8 cellular contexts compared by ENCODE assay signal in genomic region chr2:67397143-67397986, GRCh38. TPM values are rescaled to one million over a fixed set of nuclear protein-coding genes. Genes with fewer than 3 reads are reported as not detected.
DNase-seq lines count a peak whose midpoint lies in the region; ATAC-seq and TF ChIP-seq lines count a peak whose summit lies in the region.

ETAA1 (plus strand) TSS chr2:67397333; CDS start chr2:67397449, 116 bp downstream.

- no peaks in the 10 kb centered on the region for H3K9me3 ChIP-seq in fibroblast of lung (ENCODE audit: control insufficient read depth, insufficient read depth, low read depth, low read length)
- H3K9me3 ChIP-seq in naive thymus-derived CD4-positive, alpha-beta T cell (ENCODE audit: control insufficient read depth in 2 of 3, low read length in 3 of 3), result no peaks in the 10 kb centered on the region

- peak within 1 kb of the TSS; percentile 93 for H3K4me2 ChIP-seq in fibroblast of lung (ENCODE audit: extremely low read depth, insufficient read depth, low read length)

- H3K79me2 ChIP-seq in fibroblast of lung (ENCODE audit: control insufficient read depth, insufficient read depth, low read length), result peaks cover 15% of the 10 kb centered on the region

- H3K36me3 ChIP-seq in fibroblast of lung (ENCODE audit: control insufficient read depth, insufficient read depth, low read length), result no peaks in the 10 kb centered on the region
- H3K36me3 ChIP-seq in naive thymus-derived CD4-positive, alpha-beta T cell (ENCODE audit: control insufficient read depth in 2 of 3, insufficient read depth in 3 of 3, low read length in 3 of 3), result peaks cover 0 to 6% (median 0%) of the 10 kb centered on the region in 3 experiments

- peak within 1 kb of the TSS; percentile 98 for H3K9ac ChIP-seq in fibroblast of lung (ENCODE audit: insufficient read depth, low read length)

- peak within 1 kb of the TSS; percentile 94 for H3K4me3 Mint-ChIP-seq in activated T-helper 2 cell treated with anti-CD3 and anti-CD28 coated beads, Interferon-gamma antibody, Interleukin-2, Interleukin-4, amounts not matched to agents 10 μg/mL and 5 μg/mL and 100 μg/mL, durations not matched to agents 14 hours and 24 hours and 36 hours (ENCODE audit: low read depth)
- H3K4me3 Mint-ChIP-seq in naive thymus-derived CD4-positive, alpha-beta T cell, result peak within 1 kb of the TSS; percentile 92 to 99 (median 97)
- H3K4me3 Mint-ChIP-seq in stimulated activated naive B cell treated with anti-CD40 and anti-IgM and Interleukin-4, amounts not matched to agents 10 μg/mL and 1 μg/mL and 100 μg/mL, for 72 hours, result peak within 1 kb of the TSS; percentile 96 to 97

- H3K4me1 ChIP-seq in fibroblast of lung (ENCODE audit: control insufficient read depth, extremely low read depth, insufficient read depth, low read length), result peaks cover 19% of the 10 kb centered on the region
- H3K4me1 ChIP-seq in naive thymus-derived CD4-positive, alpha-beta T cell (ENCODE audit: control insufficient read depth in 2 of 2, insufficient read depth in 2 of 2, low read length in 2 of 2), result no peaks in the 10 kb centered on the region

- H3K27me3 Mint-ChIP-seq in activated T-helper 2 cell treated with anti-CD3 and anti-CD28 coated beads, Interferon-gamma antibody, Interleukin-2, Interleukin-4, amounts not matched to agents 10 μg/mL and 5 μg/mL and 100 μg/mL, durations not matched to agents 14 hours and 24 hours and 36 hours (ENCODE audit: low read depth), result no peaks in the 10 kb centered on the region
- no peaks in the 10 kb centered on the region for H3K27me3 Mint-ChIP-seq in naive thymus-derived CD4-positive, alpha-beta T cell
- no peaks in the 10 kb centered on the region for H3K27me3 Mint-ChIP-seq in stimulated activated naive B cell treated with anti-CD40 and anti-IgM and Interleukin-4, amounts not matched to agents 10 μg/mL and 1 μg/mL and 100 μg/mL, for 72 hours

- H3K9me3 Mint-ChIP-seq in activated T-helper 2 cell treated with anti-CD3 and anti-CD28 coated beads, Interferon-gamma antibody, Interleukin-2, Interleukin-4, amounts not matched to agents 10 μg/mL and 5 μg/mL and 100 μg/mL, durations not matched to agents 14 hours and 24 hours and 36 hours, result no peaks in the 10 kb centered on the region
- H3K9me3 Mint-ChIP-seq in naive thymus-derived CD4-positive, alpha-beta T cell, result peaks cover 0 to 3% (median 0%) of the 10 kb centered on the region in 11 donors
- no peaks in the 10 kb centered on the region for H3K9me3 Mint-ChIP-seq in stimulated activated naive B cell treated with anti-CD40 and anti-IgM and Interleukin-4, amounts not matched to agents 10 μg/mL and 1 μg/mL and 100 μg/mL, for 72 hours

- peak within 1 kb of the TSS; percentile 94 for H3K27ac ChIP-seq in fibroblast of lung (ENCODE audit: insufficient read depth, low read length)
- peak within 1 kb of the TSS; percentile 87 for H3K27ac ChIP-seq in naive thymus-derived CD4-positive, alpha-beta T cell (ENCODE audit: low read depth, low read length)

- H3K4me3 ChIP-seq in fibroblast of lung (replicated peaks in 1 of 4; ENCODE audit: control extremely low read depth in 1 of 4, insufficient read depth in 1 of 4, low read depth in 3 of 4, low read length in 4 of 4), result peak within 1 kb of the TSS; percentile 79 to 96 (median 84)
- H3K4me3 ChIP-seq in naive thymus-derived CD4-positive, alpha-beta T cell (ENCODE audit: low read length), result peak within 1 kb of the TSS; percentile 98

- peak; percentile 100 for ATAC-seq in GM21825 (IDR thresholded peaks at IDR 0.05; ENCODE audit: unreplicated experiment)
- peak; percentile 99 for ATAC-seq in naive thymus-derived CD4-positive, alpha-beta T cell
- peak; percentile 100 for ATAC-seq in stimulated activated naive B cell treated with anti-CD40 and anti-IgM and Interleukin-4, amounts not matched to agents 10 μg/mL and 1 μg/mL and 100 μg/mL, for 72 hours (replicated peaks)

- intact Hi-C loops in activated T-helper 2 cell treated with anti-CD3 and anti-CD28 coated beads, Interferon-gamma antibody, Interleukin-2, Interleukin-4, amounts not matched to agents 10 μg/mL and 5 μg/mL and 100 μg/mL, durations not matched to agents 14 hours and 24 hours and 36 hours (cut with micrococcal nuclease), result loop anchor here (5.0 kb wide), 2 partner anchors 665 to 1375 kb away; partner anchors contain the start of gene C1D
- intact Hi-C loops in naive thymus-derived CD4-positive, alpha-beta T cell (cut with micrococcal nuclease), result loop anchor here (1.0 to 10.0 kb wide), 7 partner anchors 665 to 1963 kb away; partner anchors contain the start of genes C1D (in 2 of the 2), APLF (in 1 of the 2), FBXO48 (in 1 of the 2) and PNO1 (in 1 of the 2)

- CTCF ChIA-PET in naive thymus-derived CD4-positive, alpha-beta T cell (lab: Charles Lee), result no interaction called here

- peak within 1 kb of the TSS; percentile 98 for H3K27ac Mint-ChIP-seq in activated T-helper 2 cell treated with anti-CD3 and anti-CD28 coated beads, Interferon-gamma antibody, Interleukin-2, Interleukin-4, amounts not matched to agents 10 μg/mL and 5 μg/mL and 100 μg/mL, durations not matched to agents 14 hours and 24 hours and 36 hours
- peak within 1 kb of the TSS; percentile 97 to 99 (median 98) for H3K27ac Mint-ChIP-seq in naive thymus-derived CD4-positive, alpha-beta T cell
- H3K27ac Mint-ChIP-seq in stimulated activated naive B cell treated with anti-CD40 and anti-IgM and Interleukin-4, amounts not matched to agents 10 μg/mL and 1 μg/mL and 100 μg/mL, for 72 hours, result peak within 1 kb of the TSS; percentile 98

- no peaks in the 10 kb centered on the region for H4K20me1 ChIP-seq in fibroblast of lung (ENCODE audit: control insufficient read depth, extremely low read depth, insufficient read depth, low read length)

- H3K4me1 Mint-ChIP-seq in activated T-helper 2 cell treated with anti-CD3 and anti-CD28 coated beads, Interferon-gamma antibody, Interleukin-2, Interleukin-4, amounts not matched to agents 10 μg/mL and 5 μg/mL and 100 μg/mL, durations not matched to agents 14 hours and 24 hours and 36 hours (ENCODE audit: low read depth), result peaks cover 11% of the 10 kb centered on the region
- H3K4me1 Mint-ChIP-seq in naive thymus-derived CD4-positive, alpha-beta T cell, result peaks cover 9 to 26% (median 18%) of the 10 kb centered on the region in 7 donors
- H3K4me1 Mint-ChIP-seq in stimulated activated naive B cell treated with anti-CD40 and anti-IgM and Interleukin-4, amounts not matched to agents 10 μg/mL and 1 μg/mL and 100 μg/mL, for 72 hours, result peaks cover 4 to 6% of the 10 kb centered on the region in 2 donors

- no peaks in the 10 kb centered on the region for H3K27me3 ChIP-seq in fibroblast of lung (ENCODE audit: control insufficient read depth, insufficient read depth, low read length)
- no peaks in the 10 kb centered on the region for H3K27me3 ChIP-seq in naive thymus-derived CD4-positive, alpha-beta T cell (ENCODE audit: control insufficient read depth in 2 of 2, insufficient read depth in 2 of 2, low read length in 2 of 2)

- H3K36me3 Mint-ChIP-seq in activated T-helper 2 cell treated with anti-CD3 and anti-CD28 coated beads, Interferon-gamma antibody, Interleukin-2, Interleukin-4, amounts not matched to agents 10 μg/mL and 5 μg/mL and 100 μg/mL, durations not matched to agents 14 hours and 24 hours and 36 hours (ENCODE audit: low read depth), result peaks cover 16% of the 10 kb centered on the region
- peaks cover 4 to 12% (median 5%) of the 10 kb centered on the region in 5 donors for H3K36me3 Mint-ChIP-seq in naive thymus-derived CD4-positive, alpha-beta T cell
- peaks cover 4 to 6% of the 10 kb centered on the region in 2 donors for H3K36me3 Mint-ChIP-seq in stimulated activated naive B cell treated with anti-CD40 and anti-IgM and Interleukin-4, amounts not matched to agents 10 μg/mL and 1 μg/mL and 100 μg/mL, for 72 hours

- no peak for TF ChIP-seq CTCF in fibroblast of lung (conservative IDR thresholded peaks at IDR 0.05 in 1 of 2, IDR thresholded peaks at IDR 0.05 in 1 of 2; ENCODE audit: low read depth in 1 of 2, low read length in 2 of 2)

- H2AFZ ChIP-seq in fibroblast of lung (ENCODE audit: low read length), result peak within 1 kb of the TSS; percentile 73

- DNase-seq in DMS79 treated with DMSO at 0.1 percent for 48 hours (lab: John Stamatoyannopoulos, UW) (peak; percentile 87), LHCN-M2 (ENCODE audit: low read depth) (peak; percentile 86), RPMI8226 (peak; percentile 94), fibroblast of lung (ENCODE audit: low read depth in 2 of 2) (peak; percentile 88 to 92)
- DNase-seq in activated T-helper 2 cell treated with anti-CD3 and anti-CD28 coated beads, Interferon-gamma antibody, Interleukin-2, Interleukin-4, amounts not matched to agents 10 μg/mL and 5 μg/mL and 100 μg/mL, durations not matched to agents 14 hours and 24 hours and 36 hours (ENCODE audit: low spot score), result peak; percentile 90
- DNase-seq in naive thymus-derived CD4-positive, alpha-beta T cell, result peak; percentile 90 to 94 (median 92)
- peak; percentile 86 for DNase-seq in stimulated activated naive B cell treated with anti-CD40 and anti-IgM and Interleukin-4, amounts not matched to agents 10 μg/mL and 1 μg/mL and 100 μg/mL, for 72 hours

- POLR2A ChIA-PET in naive thymus-derived CD4-positive, alpha-beta T cell (lab: Charles Lee), result interaction anchor here (1.0 kb wide), 1 partner anchor 8 kb away, joined by 3 read pairs; no protein-coding TSS in a partner anchor

RNA-seq across cellular contexts. Expression of gene ETAA1, which starts in this region (rescaled TPM):
- total RNA-seq in LHCN-M2 (2014; rRNA removed) (30.5 and 32.1 TPM in 2 replicates), fibroblast of lung (19.2 and 19.3 TPM in 2 replicates)
- 4.0 TPM for polyA plus RNA-seq in LHCN-M2 (2012)
- 11.1 and 12.0 TPM in 2 replicates for total RNA-seq in activated T-helper 2 cell treated with anti-CD3 and anti-CD28 coated beads, Interferon-gamma antibody, Interleukin-2, Interleukin-4, amounts not matched to agents 10 μg/mL and 5 μg/mL and 100 μg/mL, durations not matched to agents 14 hours and 24 hours and 36 hours
- polyA plus RNA-seq in fibroblast of lung, result 14.0 and 14.1 TPM in 2 replicates
- polyA plus RNA-seq in fibroblast of lung (2012), result 7.6 and 8.2 TPM in 2 replicates
- polyA minus RNA-seq in fibroblast of lung (ENCODE audit: low replicate concordance), result 0.19 and 0.39 TPM in 2 replicates
- total RNA-seq in naive thymus-derived CD4-positive, alpha-beta T cell, result 10 to 100 TPM in 3 of 5 experiments, 1 to 10 TPM in 2; 6.6 to 16.4 (median 10.0) TPM
- 1 to 10 TPM; 4.4 to 6.4 TPM for polyA plus RNA-seq in naive thymus-derived CD4-positive, alpha-beta T cell

Comparison
In these comparisons a context has a peak if more than half of its experiments do, and no peak if none do; other contexts are left out.
1. Peak in every context shown above with its lines: DNase-seq, ATAC-seq, H3K4me3 ChIP-seq and H3K27ac ChIP-seq.